1 cellular context compared by ENCODE assay signal in genomic region chr14:22820731-22821130, GRCh38.
TF ChIP-seq lines count a peak whose summit lies in the region.

No MANE protein-coding gene starts in this region.

TF ChIP-seq in H1, 55 proteins besides CTCF, POLR2A, EP300 and RAD21:
- TF ChIP-seq BRCA1 (IDR thresholded peaks at IDR 0.05; ENCODE audit: low read depth, low read length) (no peak), TBP (IDR thresholded peaks at IDR 0.05; ENCODE audit: low read depth, low read length) (no peak), CBX8 (IDR thresholded peaks at IDR 0.05; ENCODE audit: borderline replicate concordance, low read depth, low read length) (no peak), HDAC2 (IDR thresholded peaks at IDR 0.05; ENCODE audit: borderline replicate concordance in 1 of 2, low read depth in 2 of 2, low read length in 2 of 2) (no peak), NANOG (IDR thresholded peaks at IDR 0.05; ENCODE audit: insufficient read depth, low read depth, low read length, poor library complexity, severe bottlenecking) (no peak), SRF (IDR thresholded peaks at IDR 0.05; ENCODE audit: low read depth, low read length) (no peak), SIRT6 (IDR thresholded peaks at IDR 0.05; ENCODE audit: low read length) (no peak), ZNF274 (IDR thresholded peaks at IDR 0.05; ENCODE audit: borderline replicate concordance, extremely low read depth, low read length) (no peak), TAF1 (IDR thresholded peaks at IDR 0.05; ENCODE audit: low read depth, low read length) (no peak)
